ENCODE assay signal across 10 cellular contexts in the genomic region with DNA sequence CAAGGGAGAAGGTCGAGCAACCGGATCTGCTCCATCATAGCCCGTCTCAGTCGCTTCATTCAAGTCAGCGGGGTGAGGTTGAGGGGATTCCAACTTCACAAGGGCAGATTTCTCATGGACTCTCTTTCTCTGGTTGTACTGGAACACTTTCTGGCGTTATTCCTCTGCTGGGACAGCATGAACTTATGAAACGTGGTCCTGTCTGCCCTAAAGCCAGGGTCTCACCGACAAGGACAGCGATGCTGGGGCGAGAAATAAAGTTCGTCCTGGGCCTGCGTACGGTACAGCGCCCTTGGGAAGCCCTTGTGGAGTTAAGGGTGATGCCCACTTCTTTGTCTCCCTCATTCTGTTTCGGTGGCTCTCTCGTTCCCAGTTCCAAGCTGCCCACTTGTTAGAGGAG. TPM values are rescaled to one million over a fixed set of nuclear protein-coding genes. Genes with fewer than 3 reads are reported as not detected.
DNase-seq lines count a peak whose midpoint lies in the region; ATAC-seq, FAIRE-seq and TF ChIP-seq lines count a peak whose summit lies in the region.
"Had no signal": no experiment of that assay in that cellular context is flagged by ENCODE, and none has a peak within 500 bp of the region (broad histone marks: within the 10 kb centered on the region; RNA-seq: fewer than 3 reads in every experiment).

No MANE protein-coding gene starts in this region.

- no peak for TF ChIP-seq RAD21 in A549 (conservative IDR thresholded peaks at IDR 0.05 in 1 of 2, IDR thresholded peaks at IDR 0.05 in 1 of 2)

- peaks cover 59% of the 10 kb centered on the region for H3K4me1 ChIP-seq in A549

- no peak for FAIRE-seq in A549 (lab: Jason Lieb, UNC)

- H3K9me3 ChIP-seq in A549 = no peaks in the 10 kb centered on the region

- peak overlapping the region; percentile 80 for H3K4me3 ChIP-seq in A549
- peak overlapping the region; percentile 94 for H3K4me3 ChIP-seq in GM12875 (ENCODE audit: low read depth, low read length)

- 92% methylated on average over 16 of the region's 16 CpGs for WGBS in A549 (ENCODE audit: missing lambda C conversion rate)

- POLR2A ChIA-PET in A549 (lab: Yijun Ruan, JAX) = no interaction called here

- peak overlapping the region; percentile 86 for H3K4me2 ChIP-seq in A549

- H3K27ac ChIP-seq in A549 (peak overlapping the region; percentile 86 to 97), VCaP (peak overlapping the region; percentile 86), caudate nucleus (ENCODE audit: low read depth, low read length) (no peak overlapping the region)

- CTCF ChIA-PET in A549 (lab: Yijun Ruan, JAX) = no interaction called here

- no peak for ATAC-seq in A549

- no peak for TF ChIP-seq POLR2A in A549 (IDR thresholded peaks at IDR 0.05; ENCODE audit: low read length)

- TF ChIP-seq CTCF in A549 (IDR thresholded peaks at IDR 0.05) (no peak), GM12875 (IDR thresholded peaks at IDR 0.05; ENCODE audit: borderline replicate concordance, insufficient read depth, low read depth, low read length) (no peak), VCaP (conservative IDR thresholded peaks at IDR 0.05) (no peak)

- TF ChIP-seq EP300 in A549 (IDR thresholded peaks at IDR 0.05) = no peak

- no peak for DNase-seq in A549 (ENCODE audit: low read depth in 1 of 2, low spot score in 1 of 2)
- peak; percentile 18 for DNase-seq in left kidney (ENCODE audit: low read depth, low spot score)
- DNase-seq in stimulated activated CD4-positive, alpha-beta T cell treated with anti-CD3 and anti-CD28 coated beads, Interleukin-4, amount 100 ng/mL, for 24 hours = no peak
- DNase-seq in stimulated activated CD4-positive, alpha-beta T cell treated with anti-CD3 and anti-CD28 coated beads, Interleukin-4, amount 100 ng/mL, for 1 hour = no peak
- DNase-seq in caudate nucleus (lab: John Stamatoyannopoulos, UW) = no peak
- no peak for DNase-seq in medulla oblongata (ENCODE audit: extremely low spot score)
- DNase-seq: activated T-cell treated with anti-CD3 and anti-CD28 coated beads, Interleukin-2, amount 50 U/mL, for 72 hours had no signal

TF ChIP-seq in A549, 52 proteins besides CTCF, POLR2A, EP300 and RAD21:
- no peak for TF ChIP-seq POLR2AphosphoS2 (conservative IDR thresholded peaks at IDR 0.05; ENCODE audit: low read length)
- TF ChIP-seq, protein P1, sequence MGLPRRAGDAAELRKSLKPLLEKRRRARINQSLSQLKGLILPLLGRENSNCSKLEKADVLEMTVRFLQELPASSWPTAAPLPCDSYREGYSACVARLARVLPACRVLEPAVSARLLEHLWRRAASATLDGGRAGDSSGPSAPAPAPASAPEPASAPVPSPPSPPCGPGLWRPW (IDR thresholded peaks at IDR 0.05) = no peak

RNA-seq across cellular contexts. Expression of a gene that starts 1.3 kb away (rescaled TPM):
- polyA plus RNA-seq in A549 (2011; rRNA removed) (13.7 and 15.4 TPM in 2 replicates), A549 (2017; fragmentation: RNase III; extraction: RNeasy Plus Mini Kit Qiagen cat#74134 plus additional on column Dnase treatment) (12.0 to 14.9 TPM (median 14.9 TPM) in 3 replicates)
- 6.6 and 8.7 TPM in 2 replicates for polyA plus RNA-seq in A549 (2012; cell fraction: cytosol; rRNA removed)
- 11.5 and 11.7 TPM in 2 replicates for polyA plus RNA-seq in A549 (2012; cell fraction: nucleus; rRNA removed)
- 26.4 and 27.0 TPM in 2 replicates for polyA minus RNA-seq in A549 (2011; rRNA and poly(A)+ RNA removed)

RNA-seq across cellular contexts. Expression of a gene that starts 9.3 kb away (rescaled TPM):
- polyA plus RNA-seq in A549 (2011; rRNA removed) = 0.18 and 0.33 TPM in 2 replicates
- polyA plus RNA-seq in A549 (2012; cell fraction: cytosol; rRNA removed) = not detected in 2 replicates
- polyA plus RNA-seq in A549 (2012; cell fraction: nucleus; rRNA removed) = not detected in 2 replicates
- polyA plus RNA-seq in A549 (2017; fragmentation: RNase III; extraction: RNeasy Plus Mini Kit Qiagen cat#74134 plus additional on column Dnase treatment) = not detected in 3 replicates
- polyA minus RNA-seq in A549 (2011; rRNA and poly(A)+ RNA removed) = not detected in 2 replicates
- polyA plus RNA-seq: esophagus had no signal
